In the genomic region with DNA sequence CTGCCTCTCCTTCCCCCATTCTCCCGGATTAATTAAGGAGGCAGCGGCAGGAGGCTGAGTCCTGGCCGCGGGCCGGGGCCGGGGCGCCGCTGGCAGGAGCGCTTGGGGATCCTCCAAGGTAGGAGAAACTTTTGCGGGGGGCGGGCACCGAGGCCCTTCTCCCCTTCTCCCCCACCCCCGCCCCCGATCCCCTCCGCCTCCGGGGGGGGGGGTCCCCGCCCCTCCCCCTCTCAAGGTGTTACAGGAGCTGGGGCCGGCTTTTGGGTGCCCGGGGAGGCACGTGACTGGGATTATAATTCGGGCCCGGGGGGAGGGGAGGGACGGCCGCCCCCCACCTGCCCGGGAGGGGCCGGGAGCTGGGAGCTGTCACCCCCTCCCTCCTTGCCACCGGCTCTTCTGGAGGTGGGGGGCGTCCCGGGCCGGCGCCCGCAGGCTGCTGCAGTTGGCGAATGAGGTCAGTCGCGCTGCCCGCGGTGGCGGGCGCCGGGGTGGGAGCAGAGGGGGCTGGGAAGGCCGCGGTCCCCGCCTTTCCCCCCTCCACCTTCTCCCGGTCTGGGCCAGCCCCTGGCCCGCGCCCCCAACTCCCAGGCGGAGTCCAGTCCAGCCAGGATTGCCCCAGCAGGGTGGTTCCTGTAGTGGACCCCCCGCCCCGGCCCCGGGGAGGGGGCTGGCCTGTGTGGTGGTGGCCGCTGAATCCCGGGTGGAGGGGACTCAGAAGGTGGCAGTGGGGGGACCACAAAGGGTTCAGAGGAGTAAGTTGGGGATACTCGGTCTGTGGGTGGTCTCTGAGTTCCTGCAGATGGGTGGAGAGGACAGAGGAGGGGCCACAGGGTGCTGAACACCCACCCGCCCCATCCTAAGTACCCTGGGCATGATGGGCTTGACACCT, we compare ENCODE assay signal across 1 cellular context.
A peak's percentile ranks its signal among the peaks of the same experiment; 100 is the strongest.
TF ChIP-seq lines count a peak whose summit lies in the region.

No MANE protein-coding gene starts in this region.

TF ChIP-seq in H1, 55 proteins besides CTCF, POLR2A, EP300 and RAD21 (continued from another document):
- TF ChIP-seq, protein P1, sequence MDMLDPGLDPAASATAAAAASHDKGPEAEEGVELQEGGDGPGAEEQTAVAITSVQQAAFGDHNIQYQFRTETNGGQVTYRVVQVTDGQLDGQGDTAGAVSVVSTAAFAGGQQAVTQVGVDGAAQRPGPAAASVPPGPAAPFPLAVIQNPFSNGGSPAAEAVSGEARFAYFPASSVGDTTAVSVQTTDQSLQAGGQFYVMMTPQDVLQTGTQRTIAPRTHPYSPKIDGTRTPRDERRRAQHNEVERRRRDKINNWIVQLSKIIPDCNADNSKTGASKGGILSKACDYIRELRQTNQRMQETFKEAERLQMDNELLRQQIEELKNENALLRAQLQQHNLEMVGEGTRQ (IDR thresholded peaks at IDR 0.05; ENCODE audit: low read length): peak; percentile 24; the same call in 1 of the 2 replicates
- TF ChIP-seq CHD2 (IDR thresholded peaks at IDR 0.05; ENCODE audit: low read length): no peak
- TF ChIP-seq, protein P2, sequence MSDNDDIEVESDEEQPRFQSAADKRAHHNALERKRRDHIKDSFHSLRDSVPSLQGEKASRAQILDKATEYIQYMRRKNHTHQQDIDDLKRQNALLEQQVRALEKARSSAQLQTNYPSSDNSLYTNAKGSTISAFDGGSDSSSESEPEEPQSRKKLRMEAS (IDR thresholded peaks at IDR 0.05): peak; percentile 28; the same call in 1 of the 2 replicates
